In the genomic region with DNA sequence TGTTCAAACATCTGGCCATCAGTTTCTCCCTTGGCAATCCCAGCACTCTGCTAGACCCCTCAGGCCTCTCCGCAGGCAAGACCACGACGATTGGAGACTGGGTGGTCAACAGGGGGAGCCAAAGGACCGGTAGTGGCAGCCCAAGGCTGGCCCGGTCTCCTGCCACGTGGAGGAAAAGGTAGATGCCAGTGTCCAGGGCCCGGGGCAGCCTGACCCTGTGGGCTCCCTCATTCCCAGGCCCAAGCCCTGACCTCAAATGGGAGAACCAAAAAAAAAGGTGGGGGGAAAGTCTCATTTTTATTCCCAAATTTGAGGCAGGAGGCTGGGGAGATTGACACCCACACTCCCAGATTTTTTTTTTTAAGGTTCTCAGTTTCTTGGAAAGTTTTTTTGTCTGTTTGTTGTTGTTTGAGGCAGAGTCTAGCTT, we compare ENCODE assay signal across 8 cellular contexts. TPM values are rescaled to one million over a fixed set of nuclear protein-coding genes. Genes with fewer than 3 reads are reported as not detected.
A peak's percentile ranks its signal among the peaks of the same experiment; 100 is the strongest.
DNase-seq lines count a peak whose midpoint lies in the region; ATAC-seq lines count a peak whose summit lies in the region.

No MANE protein-coding gene starts in this region.

- peaks cover 22% of the 10 kb centered on the region for H3F3A ChIP-seq in GM23248 (ENCODE audit: insufficient read depth)

- no peaks in the 10 kb centered on the region for H4K20me1 ChIP-seq in GM23248 (ENCODE audit: insufficient read depth)

- 1% methylated on average over 7 of the region's 7 CpGs for WGBS in GM23248 (ENCODE audit: low coverage in 1 of 2, low lambda C conversion rate in 2 of 2, missing lambda C conversion rate in 2 of 2), 2 experiments

- peak; percentile 88 to 90 for ATAC-seq in activated CD4-positive, CD25-positive, alpha-beta regulatory T cell treated with anti-CD3 and anti-CD28 coated beads, Interleukin-2, amount 50 U/mL, for 24 hours
- peak; percentile 60 for ATAC-seq in left colon
- ATAC-seq in HG03571 (IDR thresholded peaks at IDR 0.05; ENCODE audit: unreplicated experiment), result no peak

- H3K27ac ChIP-seq in GM23248 (0 out of 2 replicates have a peak overlapping the region, but pooled peaks have one; percentile 5), caudate nucleus (ENCODE audit: low read depth, low read length) (no peak overlapping the region)

- no peak overlapping the region for H3K4me3 ChIP-seq in GM23248

- no peaks in the 10 kb centered on the region for H3K9me3 ChIP-seq in GM23248 (ENCODE audit: low read depth)

- peak overlapping the region; percentile 67 for H3K9ac ChIP-seq in GM23248

- H3K4me2 ChIP-seq in GM23248 (ENCODE audit: unreplicated experiment), result no peak overlapping the region

- no peaks in the 10 kb centered on the region for H3K36me3 ChIP-seq in GM23248 (ENCODE audit: low read depth)

- in situ Hi-C loops in GM23248 (cut with MboI), result no loop called here

- DNase-seq in Ammon's horn (ENCODE audit: low spot score) (peak; percentile 85), GM23248 (peak; percentile 88), NCI-H345 (lab: John Stamatoyannopoulos, UW) (peak; percentile 88), caudate nucleus (lab: John Stamatoyannopoulos, UW) (peak in 49 of 61 donors; percentile 2 to 66 (median 38)), left colon (peak; percentile 83 to 90)
- peak; percentile 70 to 77 for DNase-seq in stimulated activated CD4-positive, alpha-beta T cell treated with anti-CD3 and anti-CD28 coated beads, Interleukin-4, amount 100 ng/mL, for 4 hours

- intact Hi-C loops in left colon (cut with DNase I, micrococcal nuclease), result loop anchor here in 1 of 2 donors (2.0 to 10.0 kb wide), 2 partner anchors 58 to 234 kb away; no protein-coding TSS in a partner anchor

- no peaks in the 10 kb centered on the region for H3K27me3 ChIP-seq in GM23248 (replicated peaks; ENCODE audit: insufficient read depth)

- H3K9me2 ChIP-seq in GM23248 (ENCODE audit: insufficient read depth), result no peaks in the 10 kb centered on the region

- H3K79me2 ChIP-seq in GM23248 (ENCODE audit: insufficient read depth), result no peaks in the 10 kb centered on the region

- peaks cover 29% of the 10 kb centered on the region for H3K4me1 ChIP-seq in GM23248 (ENCODE audit: insufficient read depth)

- H2AFZ ChIP-seq in GM23248, result peak overlapping the region; percentile 76

RNA-seq across cellular contexts. Expression of gene S100A6, which starts 24.8 kb away (rescaled TPM):
- total RNA-seq in GM23248 (2014; rRNA removed; shearing (Covaris generic)), result 550 and 683 TPM in 2 replicates
- 2,862 and 2,893 TPM in 2 replicates for polyA plus RNA-seq in GM23248 (2016; fragmentation: Nextera tagmentation; extraction: Ambion mirVana)
- 1,000 to 10,000 TPM; 2,086 to 2,115 TPM for total RNA-seq in left colon

RNA-seq across cellular contexts. Expression of gene S100A5, which starts 29.7 kb away (rescaled TPM):
- total RNA-seq in GM23248 (2014; rRNA removed; shearing (Covaris generic)), result not detected in 2 replicates
- 0.41 TPM in 1 of 2 replicates, not detected in the other for polyA plus RNA-seq in GM23248 (2016; fragmentation: Nextera tagmentation; extraction: Ambion mirVana)
- not detected for total RNA-seq in left colon

RNA-seq across cellular contexts. Expression of gene S100A4, which starts 34.6 kb away (rescaled TPM):
- 236 and 249 TPM in 2 replicates for total RNA-seq in GM23248 (2014; rRNA removed; shearing (Covaris generic))
- polyA plus RNA-seq in GM23248 (2016; fragmentation: Nextera tagmentation; extraction: Ambion mirVana), result 608 and 610 TPM in 2 replicates
- total RNA-seq in left colon, result 10 to 100 TPM; 36.1 to 79.4 TPM

RNA-seq across cellular contexts. Expression of gene S100A3, which starts 38.1 kb away (rescaled TPM):
- 2.2 and 3.8 TPM in 2 replicates for total RNA-seq in GM23248 (2014; rRNA removed; shearing (Covaris generic))
- 7.5 and 8.0 TPM in 2 replicates for polyA plus RNA-seq in GM23248 (2016; fragmentation: Nextera tagmentation; extraction: Ambion mirVana)
- total RNA-seq in left colon, result not detected

RNA-seq across cellular contexts. Expression of gene S100A7, which starts 50.5 kb away (rescaled TPM):
- not detected in 2 replicates for total RNA-seq in GM23248 (2014; rRNA removed; shearing (Covaris generic))
- not detected in 2 replicates for polyA plus RNA-seq in GM23248 (2016; fragmentation: Nextera tagmentation; extraction: Ambion mirVana)
- not detected for total RNA-seq in left colon

Comparison
In these comparisons a context has a peak if more than half of its experiments do, and no peak if none do; other contexts are left out.
1. DNase-seq: peak in every context shown above with its lines; median percentile 88 in GM23248; 88 in NCI-H345; 86 in left colon; 85 in Ammon's horn; 74 in stimulated activated CD4-positive, alpha-beta T cell treated with anti-CD3 and anti-CD28 coated beads, Interleukin-4, amount 100 ng/mL, for 4 hours; 38 in caudate nucleus.